In genomic region chr1:51491166-51491981, GRCh38 we compare ENCODE assay signal across 10 cellular contexts. TPM values are rescaled to one million over a fixed set of nuclear protein-coding genes. Genes with fewer than 3 reads are reported as not detected.
DNase-seq lines count a peak whose midpoint lies in the region; ATAC-seq and TF ChIP-seq lines count a peak whose summit lies in the region.
"Had no signal": no experiment of that assay in that cellular context is flagged by ENCODE, and none has a peak within 500 bp of the region (broad histone marks: within the 10 kb centered on the region; RNA-seq: fewer than 3 reads in every experiment).

No MANE protein-coding gene starts in this region.

- TF ChIP-seq CTCF in osteocyte (IDR thresholded peaks at IDR 0.05), result no peak
- no peak for TF ChIP-seq CTCF in type B pancreatic cell (conservative IDR thresholded peaks at IDR 0.05)
- TF ChIP-seq CTCF in heart left ventricle (IDR thresholded peaks at IDR 0.05), result no peak

- no peaks in the 10 kb centered on the region for H3K27me3 Mint-ChIP-seq in T-helper 17 cell
- H3K27me3 Mint-ChIP-seq in osteocyte (ENCODE audit: unreplicated experiment), result no peaks in the 10 kb centered on the region
- H3K27me3 Mint-ChIP-seq in type B pancreatic cell, result no peaks in the 10 kb centered on the region

- WGBS in heart left ventricle, 4 donors, result 69 to 81% (median 78%) methylated on average over 4 of the region's 4 CpGs

- H3K4me1 ChIP-seq in heart left ventricle, result peaks cover 0 to 81% (median 64%) of the 10 kb centered on the region in 12 donors

- H3K27ac Mint-ChIP-seq in T-helper 17 cell, result peak overlapping the region; percentile 79
- H3K27ac Mint-ChIP-seq in osteocyte (ENCODE audit: unreplicated experiment), result peak overlapping the region; percentile 0
- H3K27ac Mint-ChIP-seq in type B pancreatic cell, result no peak overlapping the region

- no peaks in the 10 kb centered on the region for H3K36me3 ChIP-seq in heart left ventricle

- H3K4me1 Mint-ChIP-seq in T-helper 17 cell, result peaks cover 44% of the 10 kb centered on the region
- peaks cover 17% of the 10 kb centered on the region for H3K4me1 Mint-ChIP-seq in osteocyte (ENCODE audit: unreplicated experiment)
- peaks cover 7% of the 10 kb centered on the region for H3K4me1 Mint-ChIP-seq in type B pancreatic cell (ENCODE audit: unreplicated experiment)

- H3K9me3 Mint-ChIP-seq in osteocyte (ENCODE audit: unreplicated experiment), result no peaks in the 10 kb centered on the region
- no peaks in the 10 kb centered on the region for H3K9me3 Mint-ChIP-seq in type B pancreatic cell

- H3K4me3 Mint-ChIP-seq in T-helper 17 cell, result peak overlapping the region; percentile 26
- no peak overlapping the region for H3K4me3 Mint-ChIP-seq in osteocyte (ENCODE audit: unreplicated experiment)
- H3K4me3 Mint-ChIP-seq in type B pancreatic cell, result no peak overlapping the region

- TF ChIP-seq POLR2A in heart left ventricle (IDR thresholded peaks at IDR 0.05), result no peak

- no peak overlapping the region for H3K4me3 ChIP-seq in heart left ventricle

- H3K36me3 Mint-ChIP-seq in T-helper 17 cell (ENCODE audit: low read depth), result peaks cover 2% of the 10 kb centered on the region
- no peaks in the 10 kb centered on the region for H3K36me3 Mint-ChIP-seq in osteocyte (ENCODE audit: unreplicated experiment)
- peaks cover 7% of the 10 kb centered on the region for H3K36me3 Mint-ChIP-seq in type B pancreatic cell

- intact Hi-C loops in heart left ventricle (cut with DNase I), result no loop called here

- no peaks in the 10 kb centered on the region for H3K9me3 ChIP-seq in T-helper 17 cell (ENCODE audit: control insufficient read depth, low read length, poor library complexity, severe bottlenecking)
- H3K9me3 ChIP-seq in heart left ventricle, result no peaks in the 10 kb centered on the region

- DNase-seq in NCI-H1105 treated with DMSO at 0.1 percent for 48 hours (lab: John Stamatoyannopoulos, UW) (peak; percentile 10), NCI-H1105 (lab: John Stamatoyannopoulos, UW) (no peak), T-helper 17 cell (no peak), osteocyte (ENCODE audit: extremely low spot score, unreplicated experiment) (no peak), type B pancreatic cell (ENCODE audit: extremely low spot score, unreplicated experiment) (no peak), heart left ventricle (no peak), SW480 (ENCODE audit: low spot score) (no peak)
- DNase-seq: activated CD4-positive, alpha-beta T cell treated with anti-CD3 and anti-CD28 coated beads for 1 hour; dorsolateral prefrontal cortex had no signal

- no peaks in the 10 kb centered on the region for H3K27me3 ChIP-seq in heart left ventricle
- H3K27me3 ChIP-seq: dorsolateral prefrontal cortex had no signal

- peak overlapping the region in 3 of 12 donors; percentile 15 to 55 (median 22) for H3K27ac ChIP-seq in heart left ventricle

- peak; percentile 55 for ATAC-seq in HG02885 (IDR thresholded peaks at IDR 0.05; ENCODE audit: poor library complexity, unreplicated experiment)
- no peak for ATAC-seq in T-helper 17 cell
- ATAC-seq in heart left ventricle, result no peak

RNA-seq across cellular contexts. Expression of gene EPS15, which starts 27.7 kb away (rescaled TPM):
- total RNA-seq in T-helper 17 cell (10 to 100 TPM; 88.2 to 98.8 TPM), osteocyte (62.4 and 64.8 TPM in 2 replicates), type B pancreatic cell (ENCODE audit: low replicate concordance) (49.4 and 50.7 TPM in 2 replicates), heart left ventricle (10 to 100 TPM; 48.4 to 80.6 (median 72.8) TPM)
- polyA plus RNA-seq in heart left ventricle, result 10 to 100 TPM; 19.9 to 21.8 TPM
